ENCODE assay signal across 1 cellular context in the genomic region with DNA sequence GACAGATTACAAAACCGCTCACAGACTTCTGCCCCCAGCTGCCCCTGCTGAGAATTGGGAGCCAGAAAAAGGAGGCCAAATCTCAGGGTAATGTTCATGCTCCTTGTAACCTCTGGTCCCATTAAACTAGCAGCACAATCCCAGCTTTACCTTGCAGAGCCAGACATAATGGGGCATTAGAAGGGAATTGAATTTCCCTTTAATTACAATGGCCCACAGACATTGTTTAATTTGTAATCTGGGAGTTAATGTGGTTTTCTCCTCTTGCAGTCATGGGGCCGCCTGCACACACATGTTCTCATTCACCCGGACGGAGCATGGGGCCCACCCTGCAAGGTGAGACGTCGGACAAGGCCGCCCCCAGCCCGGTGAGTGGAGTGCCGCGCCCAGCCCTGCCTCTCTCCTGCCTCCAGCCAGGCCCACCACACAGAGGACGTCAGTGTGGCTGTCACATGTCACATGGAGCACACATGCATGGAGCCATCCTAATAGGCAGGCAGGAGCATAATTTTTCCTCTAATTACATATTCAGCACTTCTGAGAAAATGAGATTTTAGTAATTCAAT.
TF ChIP-seq lines count a peak whose summit lies in the region.

No MANE protein-coding gene starts in this region.

TF ChIP-seq in SK-N-SH treated with all-trans-retinoic acid at 6 μM for 48 hours, 23 proteins besides CTCF, POLR2A, EP300 and RAD21 (continued from another document):
- TF ChIP-seq CSRNP3 (CRISPR knock-in tag; IDR thresholded peaks at IDR 0.05) (no peak), TCF4 (CRISPR knock-in tag; IDR thresholded peaks at IDR 0.05; ENCODE audit: borderline replicate concordance) (peak; percentile 45; the same call in 1 of the 2 replicates)
TF ChIP-seq in SK-N-SH treated with all-trans-retinoic acid at 6 μM for 48 hours: peak in this region for 2.
